In genomic region chr14:36700656-36701055, GRCh38 we compare ENCODE assay signal across 28 cellular contexts. TPM values are rescaled to one million over a fixed set of nuclear protein-coding genes. Genes with fewer than 3 reads are reported as not detected.
DNase-seq lines count a peak whose midpoint lies in the region; ATAC-seq, FAIRE-seq and TF ChIP-seq lines count a peak whose summit lies in the region.
"Had no signal": no experiment of that assay in that cellular context is flagged by ENCODE, and none has a peak within 500 bp of the region (broad histone marks: within the 10 kb centered on the region; RNA-seq: fewer than 3 reads in every experiment).

No MANE protein-coding gene starts in this region.

- H2BK120ac ChIP-seq in trophoblast cell (ENCODE audit: insufficient read depth, low read length, poor library complexity): no peak overlapping the region

- H3K79me2 ChIP-seq in trophoblast cell (ENCODE audit: control insufficient read depth, insufficient read depth, low read length, poor library complexity): no peaks in the 10 kb centered on the region

- FAIRE-seq in pancreas (lab: Jason Lieb, UNC): no peak
- FAIRE-seq: A549, GM19239, H1 had no signal

- intact Hi-C loops in pancreas (cut with DNase I): no loop called here

- no peak overlapping the region for H3K4me3 ChIP-seq in Jurkat, Clone E6-1 (ENCODE audit: low read length)
- H3K4me3 ChIP-seq in trophoblast cell (ENCODE audit: low read depth, low read length) (no peak overlapping the region), pancreas (no peak overlapping the region)
- H3K4me3 ChIP-seq: A549; BLaER1 treated with 17β-estradiol and CSF1 and Interleukin-3, amounts not matched to agents 10 nM and 100 nM; MG63 had no signal

- H2AFZ ChIP-seq in trophoblast cell (ENCODE audit: insufficient read depth, low read length, poor library complexity): no peak overlapping the region

- no peak overlapping the region for H4K8ac ChIP-seq in trophoblast cell (ENCODE audit: low read depth, low read length)

- no peaks in the 10 kb centered on the region for H3K79me1 ChIP-seq in trophoblast cell (ENCODE audit: low read length)

- no CpG with 5 or more reads among the region's 1 CpG for WGBS in trophoblast cell (ENCODE audit: extremely low coverage, insufficient coverage, insufficient read length)
- 96% methylated on average over 1 of the region's 1 CpG for WGBS in pancreas, 2 donors

- H3K27ac ChIP-seq in trophoblast cell (ENCODE audit: low read depth, low read length): no peak overlapping the region
- no peak overlapping the region for H3K27ac ChIP-seq in pancreas
- H3K27ac ChIP-seq: A549; BLaER1 treated with 17β-estradiol and CSF1 and Interleukin-3, amounts not matched to agents 10 nM and 100 nM; HL-60; RWPE1 had no signal

- ATAC-seq in pancreas (no peak), HG02571 (IDR thresholded peaks at IDR 0.05; ENCODE audit: unreplicated experiment) (no peak)
- ATAC-seq: A549, HCT116, Panc1 had no signal

- H4K91ac ChIP-seq in trophoblast cell (ENCODE audit: low read depth, low read length): peak overlapping the region; percentile 19

- H3K4me1 ChIP-seq in trophoblast cell (ENCODE audit: control insufficient read depth in 1 of 2, insufficient read depth in 2 of 2, low read length in 2 of 2) (peaks cover 2 to 11% of the 10 kb centered on the region in 2 experiments), pancreas (no peaks in the 10 kb centered on the region)
- H3K4me1 ChIP-seq: A549; BLaER1 treated with 17β-estradiol and CSF1 and Interleukin-3, amounts not matched to agents 10 nM and 100 nM had no signal

- no peak overlapping the region for H3K14ac ChIP-seq in trophoblast cell (ENCODE audit: low read length)

- H2BK12ac ChIP-seq in trophoblast cell (ENCODE audit: low read length): no peak overlapping the region

- H2BK5ac ChIP-seq in trophoblast cell (ENCODE audit: low read depth, low read length, poor library complexity): no peak overlapping the region

- no peak overlapping the region for H2AK5ac ChIP-seq in trophoblast cell (ENCODE audit: low read length)

- no peak overlapping the region for H4K12ac ChIP-seq in trophoblast cell (ENCODE audit: low read depth, low read length)

- H3K23ac ChIP-seq in trophoblast cell (ENCODE audit: low read length): no peak overlapping the region

- peak; percentile 78 for DNase-seq in Jurkat, Clone E6-1 (ENCODE audit: low read depth, low spot score)
- DNase-seq in NCI-H146 (lab: John Stamatoyannopoulos, UW) (peak; percentile 63), NCI-H774 (lab: John Stamatoyannopoulos, UW) (peak; percentile 31), trophoblast cell (no peak), pancreas (no peak), T-helper 1 cell (no peak)
- DNase-seq: AML-193; CD4-positive, alpha-beta T cell; COR-L47; DMS79; Kasumi-1; NCI-H1417 treated with DMSO at 0.1 percent for 48 hours; NCI-H187 treated with DMSO at 0.1 percent for 48 hours; NCI-H2107; NCI-H524; SHP77; T-helper 9 cell had no signal

- H3K36me3 ChIP-seq in trophoblast cell (ENCODE audit: control insufficient read depth in 1 of 2, insufficient read depth in 2 of 2, low read length in 2 of 2): no peaks in the 10 kb centered on the region
- H3K36me3 ChIP-seq in pancreas: no peaks in the 10 kb centered on the region
- H3K36me3 ChIP-seq: BLaER1 treated with 17β-estradiol and CSF1 and Interleukin-3, amounts not matched to agents 10 nM and 100 nM; MG63 had no signal

- H3K27me3 ChIP-seq in trophoblast cell (ENCODE audit: insufficient read depth, low read length) (no peaks in the 10 kb centered on the region), pancreas (no peaks in the 10 kb centered on the region)
- H3K27me3 ChIP-seq: BLaER1 treated with 17β-estradiol and CSF1 and Interleukin-3, amounts not matched to agents 10 nM and 100 nM; MG63 had no signal

- no peak overlapping the region for H3K9ac ChIP-seq in trophoblast cell (ENCODE audit: low read length)
- H3K9ac ChIP-seq: BLaER1 treated with 17β-estradiol and CSF1 and Interleukin-3, amounts not matched to agents 10 nM and 100 nM had no signal

- no peak overlapping the region for H3K4me2 ChIP-seq in trophoblast cell (ENCODE audit: low read length)
- H3K4me2 ChIP-seq: A549; BLaER1 treated with 17β-estradiol and CSF1 and Interleukin-3, amounts not matched to agents 10 nM and 100 nM had no signal

- no peak overlapping the region for H3K4ac ChIP-seq in trophoblast cell (ENCODE audit: low read depth, low read length)

- H3K18ac ChIP-seq in trophoblast cell (ENCODE audit: low read length): no peak overlapping the region

- H3K9me3 ChIP-seq in trophoblast cell (ENCODE audit: insufficient read depth, low read depth, low read length) (no peaks in the 10 kb centered on the region), pancreas (no peaks in the 10 kb centered on the region)
- H3K9me3 ChIP-seq: A549, MG63 had no signal

- TF ChIP-seq CTCF in pancreas (IDR thresholded peaks at IDR 0.05): no peak

RNA-seq across cellular contexts. Expression of gene PAX9, which starts 39.0 kb away (rescaled TPM):
- polyA plus RNA-seq in Jurkat, Clone E6-1 (2012; ENCODE audit: insufficient read depth, insufficient read length): 7.7 TPM
- 0.04 and 0.05 TPM in 2 replicates for polyA plus RNA-seq in trophoblast cell (2013)
- total RNA-seq in pancreas: under 1 TPM in 3 of 6 donors, not detected in 3; 0.09 to 0.23 (median 0.22) TPM
- polyA plus RNA-seq in pancreas: under 1 TPM in 1 of 2 donors, not detected in 1; 0.04 TPM
- total RNA-seq: CD4-positive, alpha-beta T cell; H1 had no signal
- polyA plus RNA-seq: IgD-negative memory B cell had no signal

Comparison
In these comparisons a context has a peak if more than half of its experiments do, and no peak if none do; other contexts are left out.
1. DNase-seq: peak in Jurkat, Clone E6-1 (single experiment), NCI-H146 (single experiment) and NCI-H774 (single experiment); none in trophoblast cell (0 of 2), pancreas (0 of 6) and T-helper 1 cell (0 of 5).